ENCODE assay signal across 15 cellular contexts in genomic region chr3:63644946-63645781, GRCh38. TPM values are rescaled to one million over a fixed set of nuclear protein-coding genes. Genes with fewer than 3 reads are reported as not detected.
DNase-seq lines count a peak whose midpoint lies in the region; TF ChIP-seq lines count a peak whose summit lies in the region.
"Not testable (repeated sequence)": the region's sequence is repeated elsewhere in the genome, so short reads cannot be mapped to it uniquely, and the experiment has no call there.
"Had no signal": no experiment of that assay in that cellular context is flagged by ENCODE, and none has a peak within 500 bp of the region (broad histone marks: within the 10 kb centered on the region; RNA-seq: fewer than 3 reads in every experiment).

No MANE protein-coding gene starts in this region.

- H2AK5ac ChIP-seq in mesendoderm (ENCODE audit: low read length); trophoblast cell (ENCODE audit: low read length): not testable (repeated sequence)

- H2BK15ac ChIP-seq in mesendoderm (replicated peaks; ENCODE audit: low read depth) = not testable (repeated sequence)

- H3K27ac ChIP-seq in colonic mucosa = peak overlapping the region; percentile 28
- not testable (repeated sequence) for H3K27ac ChIP-seq in mesendoderm (ENCODE audit: low read depth, low read length); trophoblast cell (ENCODE audit: low read depth, low read length)

- H3K9me3 ChIP-seq in colonic mucosa; trophoblast cell (ENCODE audit: insufficient read depth, low read depth, low read length): not testable (repeated sequence)

- H3K4ac ChIP-seq in mesendoderm (ENCODE audit: low read depth, low read length); trophoblast cell (ENCODE audit: low read depth, low read length): not testable (repeated sequence)

- not testable (repeated sequence) for H3K27me3 ChIP-seq in colonic mucosa; mesendoderm (ENCODE audit: insufficient read depth, low read length, poor library complexity); trophoblast cell (ENCODE audit: insufficient read depth, low read length)

- H2BK120ac ChIP-seq in mesendoderm (ENCODE audit: low read depth, low read length); trophoblast cell (ENCODE audit: insufficient read depth, low read length, poor library complexity): not testable (repeated sequence)

- H3K4me3 ChIP-seq in colonic mucosa (peak overlapping the region; percentile 21), iPS-11a (ENCODE audit: low read depth, low read length) (peak overlapping the region; percentile 37), trophoblast cell (ENCODE audit: low read depth, low read length) (peak overlapping the region; percentile 38)
- not testable (repeated sequence) for H3K4me3 ChIP-seq in mesendoderm (ENCODE audit: low read length)

- H3K23ac ChIP-seq in mesendoderm (ENCODE audit: low read length); trophoblast cell (ENCODE audit: low read length): not testable (repeated sequence)

- not testable (repeated sequence) for H3K14ac ChIP-seq in trophoblast cell (ENCODE audit: low read length)

- H4K8ac ChIP-seq in mesendoderm (ENCODE audit: low read depth, low read length); trophoblast cell (ENCODE audit: low read depth, low read length): not testable (repeated sequence)

- H4K5ac ChIP-seq in mesendoderm (ENCODE audit: low read length) = not testable (repeated sequence)

- H4K91ac ChIP-seq in trophoblast cell (ENCODE audit: low read depth, low read length) = not testable (repeated sequence)

- H3K79me1 ChIP-seq in mesendoderm (ENCODE audit: low read length); trophoblast cell (ENCODE audit: low read length): not testable (repeated sequence)

- not testable (repeated sequence) for TF ChIP-seq CTCF in colonic mucosa (IDR thresholded peaks at IDR 0.05)

- H2BK12ac ChIP-seq in trophoblast cell (ENCODE audit: low read length) = not testable (repeated sequence)

- H4K12ac ChIP-seq in trophoblast cell (ENCODE audit: low read depth, low read length) = not testable (repeated sequence)

- H3K9ac ChIP-seq in colonic mucosa (ENCODE audit: low read depth in 2 of 2, low read length in 2 of 2); mesendoderm (ENCODE audit: low read length); trophoblast cell (ENCODE audit: low read length): not testable (repeated sequence)

- not testable (repeated sequence) for H2AFZ ChIP-seq in trophoblast cell (ENCODE audit: insufficient read depth, low read length, poor library complexity)

- not testable (repeated sequence) for H3K36me3 ChIP-seq in colonic mucosa; mesendoderm (ENCODE audit: control insufficient read depth, insufficient read depth, low read length); trophoblast cell (ENCODE audit: control insufficient read depth in 1 of 2, insufficient read depth in 2 of 2, low read length in 2 of 2)

- no CpG with 5 or more reads among the region's 25 CpGs for WGBS in mesendoderm (ENCODE audit: extremely low coverage, insufficient coverage, low lambda C conversion rate)
- WGBS in trophoblast cell (ENCODE audit: extremely low coverage, insufficient coverage, insufficient read length) = no CpG with 5 or more reads among the region's 25 CpGs

- peak overlapping the region; percentile 56 for H3K56ac ChIP-seq in mesendoderm (ENCODE audit: low read length)

- H3K4me2 ChIP-seq in mesendoderm (ENCODE audit: low read length) (peak overlapping the region; percentile 30), trophoblast cell (ENCODE audit: low read length) (peak overlapping the region; percentile 52)

- not testable (repeated sequence) for H2BK5ac ChIP-seq in mesendoderm (ENCODE audit: low read length); trophoblast cell (ENCODE audit: low read depth, low read length, poor library complexity)

- H3K4me1 ChIP-seq in colonic mucosa; mesendoderm (ENCODE audit: control insufficient read depth, low read depth, low read length); trophoblast cell (ENCODE audit: control insufficient read depth in 1 of 2, insufficient read depth in 2 of 2, low read length in 2 of 2): not testable (repeated sequence)

- intact Hi-C loops in colonic mucosa (cut with DNase I) = not testable (repeated sequence)

- not testable (repeated sequence) for H3K79me2 ChIP-seq in mesendoderm (ENCODE audit: control insufficient read depth, insufficient read depth, low read length); trophoblast cell (ENCODE audit: control insufficient read depth, insufficient read depth, low read length, poor library complexity)

- peak; percentile 84 for DNase-seq in ELF-1 (ENCODE audit: low read depth, low spot score)
- peak; percentile 9 for DNase-seq in NCI-H146 treated with DMSO at 0.1 percent for 48 hours (lab: John Stamatoyannopoulos, UW; ENCODE audit: unreplicated experiment)
- DNase-seq in NCI-H748 treated with DMSO at 0.1 percent for 48 hours (lab: John Stamatoyannopoulos, UW) = peak; percentile 17
- DNase-seq in colonic mucosa = peak; percentile 78
- peak; percentile 59 for DNase-seq in mesendoderm
- peak in 1 of 2 donors; percentile 33 for DNase-seq in trophoblast cell

- not testable (repeated sequence) for H3K18ac ChIP-seq in mesendoderm (ENCODE audit: low read length); trophoblast cell (ENCODE audit: low read length)

RNA-seq across cellular contexts. Expression of gene SNTN, which starts 7.3 kb away (rescaled TPM):
- total RNA-seq in colonic mucosa = under 1 TPM in 1 of 2 donors, not detected in 1; 0.27 TPM
- 0.06 TPM for polyA plus RNA-seq in mesendoderm (2013, experiment 1 of 2)
- polyA plus RNA-seq in mesendoderm (2013, experiment 2 of 2) = 0.03 TPM
- 0.04 TPM in 1 of 2 replicates, not detected in the other for polyA plus RNA-seq in trophoblast cell (2013)
- total RNA-seq: activated CD4-positive, alpha-beta T cell treated with anti-CD3 and anti-CD28 coated beads, Interleukin-2, amount 10 ng/mL, durations not matched to agents 7 days and 5 days; activated naive CD8-positive, alpha-beta T cell treated with anti-CD3 and anti-CD28 coated beads, Interleukin-2, amount 10 ng/mL, durations not matched to agents 7 days and 5 days; ascending aorta; gastrocnemius medialis; kidney epithelial cell; mammary epithelial cell; MCF 10A; omental fat pad had no signal
- polyA plus RNA-seq: mammary epithelial cell had no signal
